In genomic region chr7:3558410-3558809, GRCh38 we compare ENCODE assay signal across 23 cellular contexts.
A peak's percentile ranks its signal among the peaks of the same experiment; 100 is the strongest.
DNase-seq lines count a peak whose midpoint lies in the region; ATAC-seq, FAIRE-seq and TF ChIP-seq lines count a peak whose summit lies in the region.
"Had no signal": no experiment of that assay in that cellular context is flagged by ENCODE, and none has a peak within 500 bp of the region (broad histone marks: within the 10 kb centered on the region; RNA-seq: fewer than 3 reads in every experiment).

No MANE protein-coding gene starts in this region.

- TF ChIP-seq POLR2A in endothelial cell of umbilical vein (IDR thresholded peaks at IDR 0.05; ENCODE audit: low read depth, low read length) = no peak

- H3K27ac ChIP-seq in endothelial cell of umbilical vein (ENCODE audit: insufficient read depth, low read depth, low read length) = peak overlapping the region; percentile 62
- no peak overlapping the region for H3K27ac ChIP-seq in substantia nigra (ENCODE audit: low read depth, low read length, poor library complexity, severe bottlenecking)
- H3K27ac ChIP-seq: cardiac muscle cell, neutrophil, right atrium auricular region, SJSA1 had no signal

- H3K4me1 Mint-ChIP-seq in nephron progenitor cell = peaks cover 23% of the 10 kb centered on the region
- H3K4me1 Mint-ChIP-seq: activated T-helper 17 cell treated with anti-CD3 and anti-CD28 coated beads, Interleukin-2, amount 50 U/mL, for 72 hours; memory B cell had no signal

- H3K36me3 ChIP-seq in endothelial cell of umbilical vein (ENCODE audit: control insufficient read depth in 2 of 2, extremely low read depth in 1 of 2, insufficient read depth in 2 of 2, low read length in 2 of 2) = no peaks in the 10 kb centered on the region
- H3K36me3 ChIP-seq: cardiac muscle cell, neutrophil, right atrium auricular region, SJSA1, transverse colon had no signal

- no peak overlapping the region for H3K4me3 Mint-ChIP-seq in nephron progenitor cell
- H3K4me3 Mint-ChIP-seq: activated T-helper 17 cell treated with anti-CD3 and anti-CD28 coated beads, Interleukin-2, amount 50 U/mL, for 72 hours; CD4-positive, CD25-positive, alpha-beta regulatory T cell; memory B cell had no signal

- H3K9me3 ChIP-seq in endothelial cell of umbilical vein (replicated peaks; ENCODE audit: control insufficient read depth, insufficient read depth, low read length) = no peaks in the 10 kb centered on the region
- H3K9me3 ChIP-seq: neutrophil, SJSA1, transverse colon had no signal

- no peaks in the 10 kb centered on the region for H3K79me2 ChIP-seq in endothelial cell of umbilical vein (ENCODE audit: control insufficient read depth, insufficient read depth, low read length)

- H3K4me2 ChIP-seq in endothelial cell of umbilical vein (ENCODE audit: insufficient read depth, low read length) = peak overlapping the region; percentile 85

- no peaks in the 10 kb centered on the region for H3K27me3 ChIP-seq in endothelial cell of umbilical vein (ENCODE audit: control insufficient read depth in 2 of 2, insufficient read depth in 2 of 2, low read length in 2 of 2)
- H3K27me3 ChIP-seq: cardiac muscle cell, neutrophil, right atrium auricular region, SJSA1, transverse colon had no signal

- intact Hi-C loops in endothelial cell of umbilical vein (cut with micrococcal nuclease) = loop anchor here (2.0 to 5.0 kb wide), 2 partner anchors 66 to 121 kb away; no protein-coding TSS in a partner anchor
- intact Hi-C loops in Right ventricle myocardium superior (cut with DNase I) = no loop called here

- CTCF ChIA-PET in endothelial cell of umbilical vein (lab: Charles Lee) = no interaction called here

- peaks cover 44% of the 10 kb centered on the region for H3K9me3 Mint-ChIP-seq in nephron progenitor cell
- H3K9me3 Mint-ChIP-seq: activated T-helper 17 cell treated with anti-CD3 and anti-CD28 coated beads, Interleukin-2, amount 50 U/mL, for 72 hours had no signal

- DNase-seq in ELF-1 (ENCODE audit: low read depth, low spot score) = peak; percentile 29
- peak; percentile 80 to 93 for DNase-seq in SHP77 (lab: John Stamatoyannopoulos, UW)
- peak; percentile 56 for DNase-seq in endothelial cell of umbilical vein (ENCODE audit: low read depth, low spot score)
- DNase-seq in nephron progenitor cell = peak; percentile 11
- DNase-seq in Right ventricle myocardium superior = no peak
- DNase-seq in substantia nigra (lab: John Stamatoyannopoulos, UW) = no peak
- DNase-seq in HPDE6-E6E7 (ENCODE audit: extremely low spot score) = no peak
- DNase-seq: CD4-positive, CD25-positive, alpha-beta regulatory T cell; DMS79 treated with DMSO at 0.1 percent for 48 hours; GOT3; head of caudate nucleus; NCI-H1436 treated with DMSO at 0.1 percent for 48 hours; stimulated activated naive CD8-positive, alpha-beta T cell treated with anti-CD3 and anti-CD28 coated beads, Interleukin-15, Interleukin-2, amounts not matched to agents 100 U/mL and 50 U/mL, for 24 hours; T-helper 9 cell; transverse colon had no signal

- H2AFZ ChIP-seq in endothelial cell of umbilical vein (ENCODE audit: low read depth, low read length) = peak overlapping the region; percentile 83

- no peak for TF ChIP-seq CTCF in endothelial cell of umbilical vein (IDR thresholded peaks at IDR 0.05; ENCODE audit: extremely low read depth in 1 of 2, insufficient read depth in 1 of 2, low read depth in 1 of 2, low read length in 2 of 2)
- no peak for TF ChIP-seq CTCF in nephron progenitor cell (IDR thresholded peaks at IDR 0.05)

- ATAC-seq in GM21717 (IDR thresholded peaks at IDR 0.05; ENCODE audit: unreplicated experiment) (no peak), Right ventricle myocardium superior (ENCODE audit: poor library complexity) (no peak)
- ATAC-seq: activated T-helper 17 cell treated with anti-CD3 and anti-CD28 coated beads, Interleukin-2, amount 50 U/mL, for 72 hours; HepG2; stimulated activated naive CD8-positive, alpha-beta T cell treated with anti-CD3 and anti-CD28 coated beads, Interleukin-15, Interleukin-2, amounts not matched to agents 100 U/mL and 50 U/mL, for 24 hours had no signal

- H3K27me3 Mint-ChIP-seq in nephron progenitor cell (ENCODE audit: low read depth, poor library complexity) = peaks cover 8% of the 10 kb centered on the region

- H3K27ac Mint-ChIP-seq in nephron progenitor cell = peak overlapping the region; percentile 23
- H3K27ac Mint-ChIP-seq: activated T-helper 17 cell treated with anti-CD3 and anti-CD28 coated beads, Interleukin-2, amount 50 U/mL, for 72 hours; CD4-positive, CD25-positive, alpha-beta regulatory T cell; memory B cell had no signal

- H3K4me1 ChIP-seq in endothelial cell of umbilical vein (ENCODE audit: control insufficient read depth, extremely low read depth, insufficient read depth, low read length) = peaks cover 20% of the 10 kb centered on the region

- FAIRE-seq in endothelial cell of umbilical vein (lab: Jason Lieb, UNC) = no peak
- FAIRE-seq: HepG2 had no signal

- POLR2A ChIA-PET in endothelial cell of umbilical vein (lab: Charles Lee) = no interaction called here

- dilution Hi-C loops in endothelial cell of umbilical vein (cut with MboI; ENCODE audit: extremely low pct_ligation_motif_present, low sequenced_read_pairs) = no loop called here

- H4K20me1 ChIP-seq in endothelial cell of umbilical vein (replicated peaks; ENCODE audit: control insufficient read depth, extremely low read depth, insufficient read depth, low read length) = no peaks in the 10 kb centered on the region

- no peak overlapping the region for H3K9ac ChIP-seq in endothelial cell of umbilical vein (replicated peaks; ENCODE audit: extremely low read depth, insufficient read depth, low read length)

- H3K4me3 ChIP-seq in endothelial cell of umbilical vein (replicated peaks in 1 of 3; ENCODE audit: insufficient read depth in 1 of 3, low read depth in 1 of 3, low read length in 3 of 3) = no peak overlapping the region
- H3K4me3 ChIP-seq: cardiac muscle cell, right atrium auricular region, SJSA1, transverse colon had no signal

- H3K9me1 ChIP-seq in endothelial cell of umbilical vein (replicated peaks; ENCODE audit: control insufficient read depth, extremely low read depth, insufficient read depth, low read length) = no peaks in the 10 kb centered on the region

- peaks cover 13% of the 10 kb centered on the region for H3K36me3 Mint-ChIP-seq in nephron progenitor cell (ENCODE audit: low read depth)
- H3K36me3 Mint-ChIP-seq: CD4-positive, CD25-positive, alpha-beta regulatory T cell; memory B cell had no signal

- BruUV-seq in endothelial cell of umbilical vein (replicated peaks; lab: Mats Ljungman, UMichigan) = no TSS peak

TF ChIP-seq in endothelial cell of umbilical vein, 7 proteins besides CTCF, POLR2A, EP300 and RAD21:
- TF ChIP-seq MYC (IDR thresholded peaks at IDR 0.05; ENCODE audit: low read depth, low read length) (no peak), EZH2 (IDR thresholded peaks at IDR 0.05; ENCODE audit: borderline replicate concordance, low read depth, low read length, severe bottlenecking) (no peak), JUN (IDR thresholded peaks at IDR 0.05; ENCODE audit: borderline replicate concordance, insufficient read depth, insufficient read length, low read depth) (no peak), POLR2AphosphoS5 (IDR thresholded peaks at IDR 0.05; ENCODE audit: insufficient read depth, low read depth, low read length) (no peak), FOS (IDR thresholded peaks at IDR 0.05; ENCODE audit: borderline replicate concordance, insufficient read depth, low read length) (no peak), GATA2 (IDR thresholded peaks at IDR 0.05; ENCODE audit: insufficient read depth, insufficient read length, low read depth, low read length) (no peak)
- TF ChIP-seq, protein P1, sequence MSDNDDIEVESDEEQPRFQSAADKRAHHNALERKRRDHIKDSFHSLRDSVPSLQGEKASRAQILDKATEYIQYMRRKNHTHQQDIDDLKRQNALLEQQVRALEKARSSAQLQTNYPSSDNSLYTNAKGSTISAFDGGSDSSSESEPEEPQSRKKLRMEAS (IDR thresholded peaks at IDR 0.05; ENCODE audit: insufficient read depth, insufficient read length) = no peak

Comparison
In these comparisons a context has a peak if more than half of its experiments do, and no peak if none do; other contexts are left out.
1. DNase-seq: peak in ELF-1 (single experiment), SHP77 (2 of 2), endothelial cell of umbilical vein (single experiment) and nephron progenitor cell (single experiment); none in Right ventricle myocardium superior (single experiment), substantia nigra (0 of 49) and HPDE6-E6E7 (single experiment).